ENCODE assay signal across 23 cellular contexts in genomic region chr4:94500696-94501095, GRCh38.
"Had no signal": no experiment of that assay in that cellular context is flagged by ENCODE, and none has a peak within 500 bp of the region (broad histone marks: within the 10 kb centered on the region; RNA-seq: fewer than 3 reads in every experiment).

No MANE protein-coding gene starts in this region.

- H3K9me3 ChIP-seq: neutrophil, sigmoid colon, tibial nerve had no signal

- H3K4me3 Mint-ChIP-seq: activated CD4-positive, alpha-beta T cell treated with anti-CD3 and anti-CD28 coated beads for 36 hours; activated CD8-positive, alpha-beta T cell treated with anti-CD3 and anti-CD28 coated beads for 36 hours; activated naive CD8-positive, alpha-beta T cell treated with anti-CD3 and anti-CD28 coated beads for 36 hours; activated T-cell treated with anti-CD3 and anti-CD28 coated beads, Interleukin-2, amount 50 U/mL, for 72 hours; effector memory CD8-positive, alpha-beta T cell; naive thymus-derived CD4-positive, alpha-beta T cell; stimulated activated naive CD8-positive, alpha-beta T cell treated with anti-CD3 and anti-CD28 coated beads, Interleukin-15, Interleukin-2, amounts not matched to agents 100 ng/mL and 50 ng/mL, for 24 hours had no signal

- H3K4me3 ChIP-seq: cardiac muscle cell, sigmoid colon, SK-N-MC, tibial nerve had no signal

- DNase-seq: activated CD4-positive, alpha-beta T cell treated with anti-CD3 and anti-CD28 coated beads for 36 hours; activated CD8-positive, alpha-beta memory T cell treated with anti-CD3 and anti-CD28 coated beads, Interleukin-2, amount 50 U/mL, for 4 hours; activated CD8-positive, alpha-beta T cell treated with anti-CD3 and anti-CD28 coated beads for 36 hours; activated gamma-delta T cell treated with Interleukin-2 at 50 U/mL for 16 hours; activated naive CD8-positive, alpha-beta T cell treated with anti-CD3 and anti-CD28 coated beads for 36 hours; activated T-cell treated with anti-CD3 and anti-CD28 coated beads, Interleukin-2, amount 50 U/mL, for 72 hours; anterior cingulate cortex; effector memory CD8-positive, alpha-beta T cell; erythroblast; foreskin melanocyte; kidney glomerular epithelial cell; naive thymus-derived CD4-positive, alpha-beta T cell; sigmoid colon; stimulated activated CD4-positive, alpha-beta T cell treated with anti-CD3 and anti-CD28 coated beads, Interleukin-2, amount 100 ng/mL, for 48 hours; stimulated activated CD8-positive, alpha-beta memory T cell treated with anti-CD3 and anti-CD28 coated beads, Interleukin-4, amount 100 ng/mL, for 48 hours; T-helper 1 cell; WERI-Rb-1 had no signal

- H3K27ac Mint-ChIP-seq: activated CD4-positive, alpha-beta T cell treated with anti-CD3 and anti-CD28 coated beads for 36 hours; activated CD8-positive, alpha-beta T cell treated with anti-CD3 and anti-CD28 coated beads for 36 hours; activated naive CD8-positive, alpha-beta T cell treated with anti-CD3 and anti-CD28 coated beads for 36 hours; activated T-cell treated with anti-CD3 and anti-CD28 coated beads, Interleukin-2, amount 50 U/mL, for 72 hours; effector memory CD8-positive, alpha-beta T cell; naive thymus-derived CD4-positive, alpha-beta T cell; progenitor cell of endocrine pancreas; stimulated activated naive CD8-positive, alpha-beta T cell treated with anti-CD3 and anti-CD28 coated beads, Interleukin-15, Interleukin-2, amounts not matched to agents 100 ng/mL and 50 ng/mL, for 24 hours had no signal

- H3K36me3 ChIP-seq: neutrophil, sigmoid colon, tibial nerve, WERI-Rb-1 had no signal

- H3K9me3 Mint-ChIP-seq: activated CD8-positive, alpha-beta T cell treated with anti-CD3 and anti-CD28 coated beads for 36 hours; activated naive CD8-positive, alpha-beta T cell treated with anti-CD3 and anti-CD28 coated beads for 36 hours; activated T-cell treated with anti-CD3 and anti-CD28 coated beads, Interleukin-2, amount 50 U/mL, for 72 hours; effector memory CD8-positive, alpha-beta T cell; naive thymus-derived CD4-positive, alpha-beta T cell; stimulated activated naive CD8-positive, alpha-beta T cell treated with anti-CD3 and anti-CD28 coated beads, Interleukin-15, Interleukin-2, amounts not matched to agents 100 ng/mL and 50 ng/mL, for 24 hours had no signal

- H3K27me3 Mint-ChIP-seq: activated CD4-positive, alpha-beta T cell treated with anti-CD3 and anti-CD28 coated beads for 36 hours; activated CD8-positive, alpha-beta T cell treated with anti-CD3 and anti-CD28 coated beads for 36 hours; activated naive CD8-positive, alpha-beta T cell treated with anti-CD3 and anti-CD28 coated beads for 36 hours; effector memory CD8-positive, alpha-beta T cell; naive thymus-derived CD4-positive, alpha-beta T cell; progenitor cell of endocrine pancreas; stimulated activated naive CD8-positive, alpha-beta T cell treated with anti-CD3 and anti-CD28 coated beads, Interleukin-15, Interleukin-2, amounts not matched to agents 100 ng/mL and 50 ng/mL, for 24 hours had no signal

- H3K4me1 Mint-ChIP-seq: activated naive CD8-positive, alpha-beta T cell treated with anti-CD3 and anti-CD28 coated beads for 36 hours had no signal

- H3K27me3 ChIP-seq: cardiac muscle cell, neutrophil, sigmoid colon, tibial nerve had no signal

- ATAC-seq: activated CD4-positive, alpha-beta T cell treated with anti-CD3 and anti-CD28 coated beads for 36 hours; activated CD8-positive, alpha-beta T cell treated with anti-CD3 and anti-CD28 coated beads for 36 hours; activated T-cell treated with anti-CD3 and anti-CD28 coated beads, Interleukin-2, amount 50 U/mL, for 72 hours; effector memory CD8-positive, alpha-beta T cell; naive thymus-derived CD4-positive, alpha-beta T cell had no signal

- H3K27ac ChIP-seq: cardiac muscle cell, neutrophil, sigmoid colon, SK-N-MC, tibial nerve, WERI-Rb-1 had no signal
